ENCODE assay signal across 7 cellular contexts in genomic region chr12:121229879-121230537, GRCh38. TPM values are rescaled to one million over a fixed set of nuclear protein-coding genes. Genes with fewer than 3 reads are reported as not detected.
DNase-seq lines count a peak whose midpoint lies in the region; ATAC-seq and TF ChIP-seq lines count a peak whose summit lies in the region.
"Not testable (repeated sequence)": the region's sequence is repeated elsewhere in the genome, so short reads cannot be mapped to it uniquely, and the experiment has no call there.

No MANE protein-coding gene starts in this region.

- H3K36me3 ChIP-seq in psoas muscle (ENCODE audit: insufficient read depth in 1 of 2, low read depth in 1 of 2): not testable (repeated sequence)

- H3K4me3 ChIP-seq in psoas muscle: not testable (repeated sequence)

- not testable (repeated sequence) for H3K27me3 ChIP-seq in psoas muscle (ENCODE audit: insufficient read depth in 3 of 3, low read length in 2 of 3)

- not testable (repeated sequence) for H3K4me1 ChIP-seq in psoas muscle

- CTCF ChIA-PET in RWPE1 (lab: Yijun Ruan, JAX): interaction anchor here (0.6 to 1.6 kb wide), 7 partner anchors 9 to 568 kb away, joined by 3 to 7 read pairs (median 5); no protein-coding TSS in a partner anchor

- DNase-seq in NCI-H1048 (lab: John Stamatoyannopoulos, UW) (peak; percentile 20), RWPE1 (ENCODE audit: low spot score) (peak; percentile 74), dedifferentiated amniotic fluid mesenchymal stem cell (ENCODE audit: extremely low spot score) (peak; percentile 63), iPS-NIHi7 (ENCODE audit: extremely low spot score) (peak; percentile 95), psoas muscle (peak; percentile 64 to 79)
- peak; percentile 82 for DNase-seq in activated CD8-positive, alpha-beta memory T cell treated with anti-CD3 and anti-CD28 coated beads, Interleukin-2, amount 50 U/mL, for 48 hours

- POLR2A ChIA-PET in RWPE1 (lab: Yijun Ruan, JAX; ENCODE audit: low non-redundant PET): interaction anchor here (0.7 kb wide), 1 partner anchor 214 kb away, joined by 3 read pairs; no protein-coding TSS in a partner anchor

- TF ChIP-seq CTCF in GM12872 (IDR thresholded peaks at IDR 0.05; ENCODE audit: insufficient read depth, low read depth, low read length) (peak; percentile 89), RWPE1 (conservative IDR thresholded peaks at IDR 0.05; ENCODE audit: low read depth) (peak; percentile 81), psoas muscle (IDR thresholded peaks at IDR 0.05) (peak; percentile 66)

- H3K27ac ChIP-seq in RWPE1, psoas muscle: not testable (repeated sequence)

- peak in 3 of 4 donors; percentile 59 to 73 (median 70) for ATAC-seq in psoas muscle

- intact Hi-C loops in psoas muscle (cut with DNase I): not testable (repeated sequence)

- not testable (repeated sequence) for H3K9me3 ChIP-seq in psoas muscle

- WGBS in psoas muscle, 3 donors: 44 to 49% (median 45%) methylated on average over 19 of the region's 19 CpGs

RNA-seq across cellular contexts. Expression of gene P2RX4, which starts 20.1 kb away (rescaled TPM):
- 1 to 10 TPM; 1.5 to 3.4 (median 2.5) TPM for total RNA-seq in psoas muscle
- polyA plus RNA-seq in psoas muscle: 1 to 10 TPM; 1.1 to 2.0 (median 1.6) TPM

Comparison
In these comparisons a context has a peak if more than half of its experiments do, and no peak if none do; other contexts are left out.
1. DNase-seq: peak in every context shown above with its lines; median percentile 95 in iPS-NIHi7; 82 in activated CD8-positive, alpha-beta memory T cell treated with anti-CD3 and anti-CD28 coated beads, Interleukin-2, amount 50 U/mL, for 48 hours; 74 in RWPE1; 72 in psoas muscle; 63 in dedifferentiated amniotic fluid mesenchymal stem cell; 20 in NCI-H1048.